7 cellular contexts compared by ENCODE assay signal in the genomic region with DNA sequence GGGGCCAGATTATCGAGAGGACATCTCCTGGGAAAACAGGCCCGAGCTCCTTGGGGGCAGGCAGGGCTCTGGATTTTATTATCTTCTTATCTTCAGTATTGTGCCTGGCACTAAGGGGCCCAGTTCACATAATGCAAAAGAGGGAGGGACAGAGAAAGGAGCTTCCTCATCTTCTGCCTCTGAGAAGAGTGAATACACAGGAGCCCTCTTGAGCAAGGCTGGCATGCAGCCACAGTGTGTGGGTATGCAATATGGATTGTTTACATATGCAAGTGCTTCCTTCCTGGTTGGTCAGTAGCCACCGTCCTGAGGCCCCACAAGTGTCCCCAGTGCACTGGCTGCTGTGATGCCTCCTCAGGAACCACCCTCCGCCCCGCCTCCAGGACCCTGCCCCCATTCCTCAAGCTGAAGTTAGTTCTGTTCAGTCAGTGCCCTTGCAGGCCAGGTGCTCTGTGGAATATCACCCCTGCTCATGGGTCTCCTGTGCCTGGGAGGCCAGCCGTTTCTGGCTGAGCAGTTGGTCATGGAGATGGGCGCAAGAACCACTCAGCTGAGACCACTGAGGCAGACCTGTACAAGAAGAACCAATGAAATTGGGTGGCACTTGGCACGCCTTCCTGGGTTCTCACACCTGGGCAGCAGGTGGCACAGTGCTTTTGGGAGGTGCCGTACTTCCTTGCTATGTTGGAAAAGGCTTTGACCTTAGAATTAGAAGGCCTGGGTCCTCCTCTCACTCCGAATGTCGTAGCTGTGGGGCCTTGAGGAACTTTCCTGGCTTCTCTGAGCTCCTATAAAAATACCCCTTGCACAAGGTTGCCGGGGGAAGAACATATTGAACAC. TPM values are rescaled to one million over a fixed set of nuclear protein-coding genes. Genes with fewer than 3 reads are reported as not detected.
DNase-seq lines count a peak whose midpoint lies in the region; ATAC-seq, FAIRE-seq and TF ChIP-seq lines count a peak whose summit lies in the region.

No MANE protein-coding gene starts in this region.

- H3K27ac ChIP-seq in PC-9: no peak overlapping the region
- H3K27ac ChIP-seq in small intestine (ENCODE audit: low read depth in 1 of 2, low read length in 1 of 2): peak overlapping the region in 1 of 2 donors; percentile 7

- H3K9me3 ChIP-seq in PC-9 (ENCODE audit: insufficient read depth, low read depth) (no peaks in the 10 kb centered on the region), small intestine (ENCODE audit: control insufficient read depth, low read depth) (no peaks in the 10 kb centered on the region)

- H4K20me1 ChIP-seq in PC-9 (ENCODE audit: insufficient read depth): no peaks in the 10 kb centered on the region

- H3K27me3 ChIP-seq in PC-9 (ENCODE audit: insufficient read depth, low read depth) (no peaks in the 10 kb centered on the region), small intestine (ENCODE audit: control insufficient read depth in 2 of 2, insufficient read depth in 2 of 2, low read length in 2 of 2) (no peaks in the 10 kb centered on the region)

- ATAC-seq in HG03135 (IDR thresholded peaks at IDR 0.05; ENCODE audit: unreplicated experiment): no peak

- H3K79me2 ChIP-seq in PC-9 (ENCODE audit: low read depth): no peaks in the 10 kb centered on the region

- WGBS in small intestine, 3 donors: 44 to 59% (median 54%) methylated on average over 12 of the region's 12 CpGs

- DNase-seq in HS-5 (ENCODE audit: low read depth) (peak; percentile 28), PC-9 (peak; percentile 83 to 98), fibroblast of pulmonary artery (ENCODE audit: low read depth) (peak; percentile 71), small intestine (peak; percentile 49), activated T-cell treated with anti-CD3 and anti-CD28 coated beads for 4 hours (no peak)
- DNase-seq in effector CD8-positive, alpha-beta T cell (lab: John Stamatoyannopoulos, UW): no peak

- TF ChIP-seq CTCF in PC-9 (conservative IDR thresholded peaks at IDR 0.05) (no peak), fibroblast of pulmonary artery (IDR thresholded peaks at IDR 0.05; ENCODE audit: low read length, missing control alignments) (no peak)

- no peaks in the 10 kb centered on the region for H3K36me3 ChIP-seq in PC-9 (ENCODE audit: low read depth)
- no peaks in the 10 kb centered on the region for H3K36me3 ChIP-seq in small intestine (ENCODE audit: control insufficient read depth in 2 of 2, insufficient read depth in 2 of 2, low read length in 2 of 2)

- CTCF ChIA-PET in PC-9 (lab: Charles Lee): interaction anchor here (0.6 to 1.0 kb wide), 3 partner anchors 76 to 545 kb away, joined by 3 read pairs; no protein-coding TSS in a partner anchor

- H3K4me1 ChIP-seq in PC-9 (replicated peaks; ENCODE audit: insufficient read depth) (peaks cover 28% of the 10 kb centered on the region), small intestine (ENCODE audit: control insufficient read depth in 2 of 2, insufficient read depth in 1 of 2, low read depth in 1 of 2, low read length in 1 of 2) (peaks cover 0 to 11% of the 10 kb centered on the region in 2 donors)

- POLR2A ChIA-PET in PC-9 (lab: Charles Lee; ENCODE audit: unreplicated experiment): interaction anchor here (0.6 to 0.8 kb wide), 4 partner anchors 9 to 82 kb away, joined by 4 to 10 read pairs (median 4); no protein-coding TSS in a partner anchor

- H3K9me2 ChIP-seq in PC-9 (ENCODE audit: insufficient read depth): no peaks in the 10 kb centered on the region

- no peak overlapping the region for H2AFZ ChIP-seq in PC-9

- no peak for FAIRE-seq in small intestine (lab: Jason Lieb, UNC)

- peak overlapping the region; percentile 24 for H3K4me2 ChIP-seq in PC-9

- intact Hi-C loops in PC-9 (cut with micrococcal nuclease; ENCODE audit: unreplicated experiment): no loop called here

- H3F3A ChIP-seq in PC-9 (ENCODE audit: insufficient read depth, low read depth): peaks cover 20% of the 10 kb centered on the region; the same call in 1 of the 2 replicates

- no TSS peak for BruUV-seq in PC-9 (replicated peaks; lab: Mats Ljungman, UMichigan)

- no peak overlapping the region for H3K4me3 ChIP-seq in PC-9
- H3K4me3 ChIP-seq in fibroblast of pulmonary artery (replicated peaks; ENCODE audit: low read depth, low read length): no peak overlapping the region
- H3K4me3 ChIP-seq in small intestine (ENCODE audit: low read depth in 1 of 2, low read length in 2 of 2): no peak overlapping the region

RNA-seq across cellular contexts. Expression of a gene that starts 35.1 kb away (rescaled TPM):
- total RNA-seq in PC-9 (2021): 314 and 323 TPM in 2 replicates
- 10 to 100 TPM in 2 of 3 donors, 1 to 10 TPM in 1; 6.7 to 55.9 (median 10.3) TPM for polyA plus RNA-seq in small intestine

Comparison
In these comparisons a context has a peak if more than half of its experiments do, and no peak if none do; other contexts are left out.
1. DNase-seq: peak in HS-5 (single experiment), PC-9 (2 of 2), fibroblast of pulmonary artery (single experiment) and small intestine (single experiment); none in activated T-cell treated with anti-CD3 and anti-CD28 coated beads for 4 hours (single experiment) and effector CD8-positive, alpha-beta T cell (single experiment).